ENCODE assay signal across 9 cellular contexts in the genomic region with DNA sequence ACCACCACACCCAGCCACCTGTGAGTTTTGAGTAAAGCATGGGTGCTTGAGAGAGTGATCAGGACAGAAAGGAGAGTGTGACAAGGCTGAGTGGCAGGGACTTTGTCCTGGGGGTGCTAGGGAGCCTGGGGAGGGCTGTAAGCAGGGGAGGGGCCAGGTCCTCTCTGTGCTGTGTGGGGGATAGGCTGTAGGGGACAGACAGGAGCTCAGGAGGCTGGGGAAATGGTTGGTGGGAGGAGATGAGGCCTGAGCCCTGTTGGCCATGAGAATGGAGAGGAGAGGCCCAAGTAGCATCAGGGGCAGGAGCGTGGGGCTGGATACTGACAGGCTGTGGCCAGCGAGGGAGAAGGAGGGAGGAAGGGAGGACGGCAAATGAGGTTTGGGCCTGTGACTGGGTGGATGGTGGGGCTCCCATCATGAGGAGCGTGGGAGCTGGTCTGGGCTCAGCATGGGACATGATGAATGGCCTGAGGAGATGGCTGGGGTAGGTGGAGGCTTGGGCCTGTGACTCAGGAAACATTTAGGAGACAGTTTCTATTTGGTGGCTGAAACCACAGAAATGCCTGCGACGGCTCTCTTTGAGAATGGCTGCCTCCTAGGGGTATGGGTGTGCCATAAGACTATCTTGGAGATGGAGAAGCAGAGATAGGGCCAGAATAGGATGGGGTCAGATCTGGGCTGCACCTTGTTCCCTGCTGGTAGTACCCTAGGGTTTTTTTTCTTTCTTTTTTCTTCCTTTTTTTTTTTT.
DNase-seq lines count a peak whose midpoint lies in the region; ATAC-seq and TF ChIP-seq lines count a peak whose summit lies in the region.
"Had no signal": no experiment of that assay in that cellular context is flagged by ENCODE, and none has a peak within 500 bp of the region (broad histone marks: within the 10 kb centered on the region; RNA-seq: fewer than 3 reads in every experiment).

No MANE protein-coding gene starts in this region.

- ATAC-seq in effector memory CD8-positive, alpha-beta T cell (replicated peaks) = peak; percentile 7
- ATAC-seq in HG03108 (IDR thresholded peaks at IDR 0.05; ENCODE audit: unreplicated experiment) = no peak
- no peak for ATAC-seq in GM21381 (IDR thresholded peaks at IDR 0.05; ENCODE audit: unreplicated experiment)
- no peak for ATAC-seq in GM18511 (IDR thresholded peaks at IDR 0.05; ENCODE audit: unreplicated experiment)

- DNase-seq in ACHN (peak; percentile 30), RPMI8226 (peak; percentile 36), midbrain (lab: John Stamatoyannopoulos, UW) (no peak)
- DNase-seq in effector memory CD8-positive, alpha-beta T cell = no peak
- DNase-seq: T1000 had no signal

- in situ Hi-C loops in ACHN (cut with HindIII; ENCODE audit: low pct_ligation_motif_present, low pct_unique_long_range_greater_than_20kb, low sequenced_read_pairs) = no loop called here

- H3K4me1 Mint-ChIP-seq in effector memory CD8-positive, alpha-beta T cell (ENCODE audit: low read depth in 2 of 2) = peaks cover 18 to 20% of the 10 kb centered on the region in 2 donors

- peaks cover 0 to 4% of the 10 kb centered on the region in 2 donors for H3K27me3 Mint-ChIP-seq in effector memory CD8-positive, alpha-beta T cell

- no peaks in the 10 kb centered on the region for H3K9me3 Mint-ChIP-seq in effector memory CD8-positive, alpha-beta T cell

- H3K36me3 Mint-ChIP-seq in effector memory CD8-positive, alpha-beta T cell (ENCODE audit: insufficient read depth) = peaks cover 10% of the 10 kb centered on the region

- H3K27ac Mint-ChIP-seq in effector memory CD8-positive, alpha-beta T cell = peak overlapping the region; percentile 87 to 90

- peak overlapping the region; percentile 76 to 83 for H3K4me3 Mint-ChIP-seq in effector memory CD8-positive, alpha-beta T cell

- peak; percentile 33; the same call in 1 of the 3 replicates for TF ChIP-seq CTCF in GM12872 (IDR thresholded peaks at IDR 0.05; ENCODE audit: insufficient read depth, low read depth, low read length)

Comparison
In these comparisons a context has a peak if more than half of its experiments do, and no peak if none do; other contexts are left out.
1. DNase-seq: peak in ACHN (single experiment) and RPMI8226 (single experiment); none in effector memory CD8-positive, alpha-beta T cell (0 of 3) and midbrain (single experiment).